ENCODE assay signal across 8 cellular contexts in genomic region chr11:67482275-67482735, GRCh38. TPM values are rescaled to one million over a fixed set of nuclear protein-coding genes. Genes with fewer than 3 reads are reported as not detected.
A peak's percentile ranks its signal among the peaks of the same experiment; 100 is the strongest.
DNase-seq lines count a peak whose midpoint lies in the region; ATAC-seq, FAIRE-seq and TF ChIP-seq lines count a peak whose summit lies in the region.

No MANE protein-coding gene starts in this region.

- TF ChIP-seq POLR2A in GM12892 (IDR thresholded peaks at IDR 0.05; ENCODE audit: low read depth, low read length), result no peak

- peaks cover 35% of the 10 kb centered on the region for H3K36me3 Mint-ChIP-seq in CD4-positive, alpha-beta T cell (ENCODE audit: low read depth)
- no peaks in the 10 kb centered on the region for H3K36me3 Mint-ChIP-seq in naive B cell

- no peak for FAIRE-seq in GM12892 (lab: Jason Lieb, UNC)

- in situ Hi-C loops in brain microvascular endothelial cell (cut with HindIII; ENCODE audit: low pct_ligation_motif_present, low sequenced_read_pairs), result no loop called here

- intact Hi-C loops in CD4-positive, alpha-beta T cell (cut with DNase I, micrococcal nuclease), result loop anchor here (1.0 to 10.0 kb wide), 3 partner anchors 13 to 198 kb away; partner anchors contain the start of genes ANKRD13D (in 1 of the 2), CARNS1 (in 1 of the 2) and TMEM134 (in 1 of the 2)

- no peaks in the 10 kb centered on the region for H3K27me3 ChIP-seq in CD4-positive, alpha-beta T cell (ENCODE audit: control insufficient read depth, insufficient read depth, low read length)
- H3K27me3 ChIP-seq in brain microvascular endothelial cell (replicated peaks), result no peaks in the 10 kb centered on the region

- no peaks in the 10 kb centered on the region for H3K27me3 Mint-ChIP-seq in CD4-positive, alpha-beta T cell
- no peaks in the 10 kb centered on the region for H3K27me3 Mint-ChIP-seq in naive B cell

- peak overlapping the region; percentile 95 for H3K27ac Mint-ChIP-seq in CD4-positive, alpha-beta T cell
- H3K27ac Mint-ChIP-seq in naive B cell, result peak overlapping the region; percentile 88 to 99 (median 98)

- no peak for ATAC-seq in CD4-positive, alpha-beta T cell (ENCODE audit: poor library complexity)
- ATAC-seq in naive B cell (ENCODE audit: low read depth in 2 of 2), result no peak
- ATAC-seq in HG02798 (IDR thresholded peaks at IDR 0.05; ENCODE audit: poor library complexity, unreplicated experiment), result no peak

- H3K36me3 ChIP-seq in brain microvascular endothelial cell (replicated peaks), result no peaks in the 10 kb centered on the region

- H3K4me3 ChIP-seq in LNCaP clone FGC (ENCODE audit: low read depth, low read length) (peak overlapping the region; percentile 65), brain microvascular endothelial cell (ENCODE audit: low read depth, low read length) (peak overlapping the region; percentile 53)

- H3K9me3 Mint-ChIP-seq in CD4-positive, alpha-beta T cell, result no peaks in the 10 kb centered on the region
- H3K9me3 Mint-ChIP-seq in naive B cell, result no peaks in the 10 kb centered on the region

- H3K27ac ChIP-seq in CD4-positive, alpha-beta T cell (ENCODE audit: low read depth, low read length), result peak overlapping the region; percentile 90
- H3K27ac ChIP-seq in brain microvascular endothelial cell, result peak overlapping the region; percentile 57

- peak in 1 of 10 experiments; percentile 4 for DNase-seq in CD4-positive, alpha-beta T cell
- no peak for DNase-seq in LNCaP clone FGC (ENCODE audit: low read depth)
- DNase-seq in brain microvascular endothelial cell, result no peak
- no peak for DNase-seq in naive B cell
- no peak for DNase-seq in NCI-H1048 (lab: John Stamatoyannopoulos, UW)
- DNase-seq in cerebellar nuclear complex (lab: John Stamatoyannopoulos, UW), result no peak
- no peak for DNase-seq in GM12892 (ENCODE audit: insufficient read length)

- no peak for TF ChIP-seq CTCF in CD4-positive, alpha-beta T cell (IDR thresholded peaks at IDR 0.05)
- TF ChIP-seq CTCF in LNCaP clone FGC (IDR thresholded peaks at IDR 0.05; ENCODE audit: control insufficient read depth, extremely low read depth, insufficient read depth) (no peak), brain microvascular endothelial cell (IDR thresholded peaks at IDR 0.05; ENCODE audit: low read depth, low read length, missing control alignments) (no peak)

- no peaks in the 10 kb centered on the region for H3K9me3 ChIP-seq in CD4-positive, alpha-beta T cell (ENCODE audit: control insufficient read depth, low read length)

- POLR2A ChIA-PET in CD4-positive, alpha-beta T cell (lab: Charles Lee), result interaction anchor here (0.7 to 5.5 kb wide), 27 partner anchors 9 to 242 kb away, joined by 3 to 110 read pairs (median 7); partner anchors contain the start of genes ANKRD13D, CLCF1, PITPNM1 and POLD4

- H3K4me3 Mint-ChIP-seq in CD4-positive, alpha-beta T cell, result peak overlapping the region; percentile 91
- peak overlapping the region; percentile 86 to 99 (median 98) for H3K4me3 Mint-ChIP-seq in naive B cell

- CTCF ChIA-PET in CD4-positive, alpha-beta T cell (lab: Charles Lee), result interaction anchor here (0.7 to 1.9 kb wide), 4 partner anchors 14 to 81 kb away, joined by 4 to 8 read pairs (median 6); partner anchors contain the start of genes PPP1CA and TMEM134

- peaks cover 48% of the 10 kb centered on the region for H3K4me1 Mint-ChIP-seq in CD4-positive, alpha-beta T cell (ENCODE audit: low read depth)
- H3K4me1 Mint-ChIP-seq in naive B cell, result peaks cover 37 to 52% (median 46%) of the 10 kb centered on the region in 3 donors

RNA-seq across cellular contexts. Expression of gene AIP, which starts 0.5 kb away (rescaled TPM):
- 100 to 1,000 TPM; 115 to 117 TPM for total RNA-seq in CD4-positive, alpha-beta T cell
- polyA plus RNA-seq in naive B cell (ENCODE audit: low read depth in 6 of 6), result 100 to 1,000 TPM in 4 of 6 donors, 10 to 100 TPM in 2; 86.8 to 149 (median 120) TPM
- polyA plus RNA-seq in GM12892 (2012; ENCODE audit: missing spikeins), result 96.4 TPM

RNA-seq across cellular contexts. Expression of gene TMEM134, which starts 13.3 kb away (rescaled TPM):
- total RNA-seq in CD4-positive, alpha-beta T cell, result 10 to 100 TPM; 49.9 to 52.4 TPM
- polyA plus RNA-seq in naive B cell (ENCODE audit: low read depth in 6 of 6), result 100 to 1,000 TPM; 183 to 250 (median 221) TPM
- polyA plus RNA-seq in GM12892 (2012; ENCODE audit: missing spikeins), result 28.4 TPM

RNA-seq across cellular contexts. Expression of gene PITPNM1, which starts 22.9 kb away (rescaled TPM):
- 10 to 100 TPM; 90.0 to 94.8 TPM for total RNA-seq in CD4-positive, alpha-beta T cell
- polyA plus RNA-seq in naive B cell (ENCODE audit: low read depth in 6 of 6), result 10 to 100 TPM; 10.9 to 34.9 (median 14.5) TPM
- 12.0 TPM for polyA plus RNA-seq in GM12892 (2012; ENCODE audit: missing spikeins)

RNA-seq across cellular contexts. Expression of gene CDK2AP2, which starts 25.7 kb away (rescaled TPM):
- 10 to 100 TPM; 19.5 to 22.0 TPM for total RNA-seq in CD4-positive, alpha-beta T cell
- polyA plus RNA-seq in naive B cell (ENCODE audit: low read depth in 6 of 6), result 100 to 1,000 TPM in 5 of 6 donors, 10 to 100 TPM in 1; 87.4 to 161 (median 111) TPM
- 37.0 TPM for polyA plus RNA-seq in GM12892 (2012; ENCODE audit: missing spikeins)

RNA-seq across cellular contexts. Expression of gene CABP4, which starts 27.2 kb away (rescaled TPM):
- total RNA-seq in CD4-positive, alpha-beta T cell, result 1 to 10 TPM; 7.5 to 8.5 TPM
- 1 to 10 TPM in 5 of 6 donors, not detected in 1; 1.5 to 6.8 (median 2.1) TPM for polyA plus RNA-seq in naive B cell (ENCODE audit: low read depth in 6 of 6)
- polyA plus RNA-seq in GM12892 (2012; ENCODE audit: missing spikeins), result 0.59 TPM
